In the genomic region with DNA sequence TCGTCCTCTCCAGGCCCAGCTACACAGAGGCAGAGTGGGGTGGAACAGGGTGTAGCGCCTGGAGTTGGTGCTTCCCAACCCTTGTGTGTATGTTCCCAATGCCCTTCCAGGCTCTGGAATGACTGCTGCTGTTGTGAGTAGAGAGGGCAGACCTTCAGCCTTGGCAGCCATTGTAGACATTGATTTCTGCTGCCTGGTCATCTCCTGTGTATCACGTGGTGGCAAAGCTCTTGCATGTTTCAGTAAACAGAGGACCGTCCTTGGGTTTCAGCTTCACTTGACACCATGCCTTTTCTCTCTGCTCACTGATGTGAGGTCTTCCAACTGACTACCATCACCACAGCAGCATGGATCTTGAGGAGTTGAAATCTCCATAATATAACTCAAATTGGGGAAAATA, we compare ENCODE assay signal across 20 cellular contexts.
DNase-seq lines count a peak whose midpoint lies in the region; ATAC-seq and TF ChIP-seq lines count a peak whose summit lies in the region.
"Had no signal": no experiment of that assay in that cellular context is flagged by ENCODE, and none has a peak within 500 bp of the region (broad histone marks: within the 10 kb centered on the region; RNA-seq: fewer than 3 reads in every experiment).

No MANE protein-coding gene starts in this region.

- TF ChIP-seq POLR2A in right lobe of liver (IDR thresholded peaks at IDR 0.05) = no peak

- H3K4me1 ChIP-seq in OCI-LY3 (ENCODE audit: low read length) = peaks cover 34% of the 10 kb centered on the region
- H3K4me1 ChIP-seq in right lobe of liver = no peaks in the 10 kb centered on the region
- H3K4me1 ChIP-seq: A549; BLaER1 treated with 17β-estradiol and CSF1 and Interleukin-3, amounts not matched to agents 10 nM and 100 nM; Caco-2 had no signal

- H3K36me3 Mint-ChIP-seq in activated CD4-positive, alpha-beta memory T cell treated with anti-CD3 and anti-CD28 coated beads, Interleukin-2, amount 10 ng/mL, durations not matched to agents 7 days and 5 days (ENCODE audit: low read depth) = no peaks in the 10 kb centered on the region
- no peaks in the 10 kb centered on the region for H3K36me3 Mint-ChIP-seq in activated CD4-positive, alpha-beta memory T cell treated with anti-CD3 and anti-CD28 coated beads for 36 hours
- H3K36me3 Mint-ChIP-seq: CD8-positive, alpha-beta T cell had no signal

- H3K9ac ChIP-seq in OCI-LY3 (ENCODE audit: low read length) = peak overlapping the region; percentile 3; the same call in 1 of the 2 replicates
- H3K9ac ChIP-seq: BLaER1 treated with 17β-estradiol and CSF1 and Interleukin-3, amounts not matched to agents 10 nM and 100 nM had no signal

- intact Hi-C loops in activated CD4-positive, alpha-beta memory T cell treated with anti-CD3 and anti-CD28 coated beads for 36 hours (cut with micrococcal nuclease) = no loop called here
- intact Hi-C loops in right lobe of liver (cut with DNase I) = no loop called here

- no peak for DNase-seq in activated CD4-positive, alpha-beta memory T cell treated with anti-CD3 and anti-CD28 coated beads, Interleukin-2, amount 10 ng/mL, durations not matched to agents 7 days and 5 days
- DNase-seq in activated CD4-positive, alpha-beta memory T cell treated with anti-CD3 and anti-CD28 coated beads for 36 hours = no peak
- no peak for DNase-seq in left lobe of liver (ENCODE audit: low spot score)
- DNase-seq in right lobe of liver = no peak
- DNase-seq in NCI-H446 treated with DMSO at 0.1 percent for 48 hours (lab: John Stamatoyannopoulos, UW) = no peak
- DNase-seq: AML-193; Caco-2; Calu3; CD4-positive, alpha-beta T cell; CD8-positive, alpha-beta T cell; DMS79 treated with DMSO at 0.1 percent for 48 hours; GF-D8 had no signal

- no peak overlapping the region for H2AFZ ChIP-seq in OCI-LY3 (ENCODE audit: low read depth, low read length)

- CTCF ChIA-PET in activated CD4-positive, alpha-beta memory T cell treated with anti-CD3 and anti-CD28 coated beads, Interleukin-2, amount 10 ng/mL, durations not matched to agents 7 days and 5 days (lab: Charles Lee) = no interaction called here
- CTCF ChIA-PET in activated CD4-positive, alpha-beta memory T cell treated with anti-CD3 and anti-CD28 coated beads for 36 hours (lab: Charles Lee) = no interaction called here

- peaks cover 7% of the 10 kb centered on the region; the same call in 1 of the 2 replicates for H3K27me3 ChIP-seq in OCI-LY3 (ENCODE audit: low read depth, low read length)
- H3K27me3 ChIP-seq in right lobe of liver = no peaks in the 10 kb centered on the region
- H3K27me3 ChIP-seq: BLaER1 treated with 17β-estradiol and CSF1 and Interleukin-3, amounts not matched to agents 10 nM and 100 nM had no signal

- ATAC-seq in left lobe of liver = peak; percentile 48
- peak in 3 of 4 donors; percentile 31 to 67 (median 43) for ATAC-seq in right lobe of liver
- no peak for ATAC-seq in GM18868 (IDR thresholded peaks at IDR 0.05; ENCODE audit: unreplicated experiment)
- no peak for ATAC-seq in esophagus mucosa
- ATAC-seq: A549; CD8-positive, alpha-beta T cell had no signal

- no peak for TF ChIP-seq CTCF in OCI-LY3 (IDR thresholded peaks at IDR 0.05; ENCODE audit: low read depth, low read length)
- no peak for TF ChIP-seq CTCF in right lobe of liver (IDR thresholded peaks at IDR 0.05)

- H3K9me3 Mint-ChIP-seq in activated CD4-positive, alpha-beta memory T cell treated with anti-CD3 and anti-CD28 coated beads, Interleukin-2, amount 10 ng/mL, durations not matched to agents 7 days and 5 days = no peaks in the 10 kb centered on the region
- H3K9me3 Mint-ChIP-seq in activated CD4-positive, alpha-beta memory T cell treated with anti-CD3 and anti-CD28 coated beads for 36 hours = peaks cover 5% of the 10 kb centered on the region
- H3K9me3 Mint-ChIP-seq: CD4-positive, alpha-beta T cell had no signal

- H3K36me3 ChIP-seq in OCI-LY3 (replicated peaks; ENCODE audit: low read depth, low read length) = no peaks in the 10 kb centered on the region
- H3K36me3 ChIP-seq in right lobe of liver = no peaks in the 10 kb centered on the region
- H3K36me3 ChIP-seq: BLaER1 treated with 17β-estradiol and CSF1 and Interleukin-3, amounts not matched to agents 10 nM and 100 nM had no signal

- H3K27ac ChIP-seq in OCI-LY3 (ENCODE audit: low read length) (peak overlapping the region; percentile 43; the same call in 1 of the 2 replicates), right lobe of liver (no peak overlapping the region)
- H3K27ac ChIP-seq: 22Rv1; A549; BLaER1 treated with 17β-estradiol and CSF1 and Interleukin-3, amounts not matched to agents 10 nM and 100 nM; C4-2B had no signal

- no peak overlapping the region for H3K4me3 Mint-ChIP-seq in activated CD4-positive, alpha-beta memory T cell treated with anti-CD3 and anti-CD28 coated beads, Interleukin-2, amount 10 ng/mL, durations not matched to agents 7 days and 5 days
- H3K4me3 Mint-ChIP-seq in activated CD4-positive, alpha-beta memory T cell treated with anti-CD3 and anti-CD28 coated beads for 36 hours = no peak overlapping the region
- H3K4me3 Mint-ChIP-seq: B cell; CD4-positive, alpha-beta T cell; CD8-positive, alpha-beta T cell had no signal

- POLR2A ChIA-PET in activated CD4-positive, alpha-beta memory T cell treated with anti-CD3 and anti-CD28 coated beads, Interleukin-2, amount 10 ng/mL, durations not matched to agents 7 days and 5 days (lab: Charles Lee) = no interaction called here
- POLR2A ChIA-PET in activated CD4-positive, alpha-beta memory T cell treated with anti-CD3 and anti-CD28 coated beads for 36 hours (lab: Charles Lee) = no interaction called here

- no peaks in the 10 kb centered on the region for H4K20me1 ChIP-seq in OCI-LY3 (ENCODE audit: insufficient read depth, low read length)
- H4K20me1 ChIP-seq: BLaER1 treated with 17β-estradiol and CSF1 and Interleukin-3, amounts not matched to agents 10 nM and 100 nM had no signal

- peaks cover 8% of the 10 kb centered on the region for H3K27me3 Mint-ChIP-seq in activated CD4-positive, alpha-beta memory T cell treated with anti-CD3 and anti-CD28 coated beads, Interleukin-2, amount 10 ng/mL, durations not matched to agents 7 days and 5 days
- H3K27me3 Mint-ChIP-seq in activated CD4-positive, alpha-beta memory T cell treated with anti-CD3 and anti-CD28 coated beads for 36 hours = no peaks in the 10 kb centered on the region
- H3K27me3 Mint-ChIP-seq: CD4-positive, alpha-beta T cell had no signal

- H3K4me1 Mint-ChIP-seq in activated CD4-positive, alpha-beta memory T cell treated with anti-CD3 and anti-CD28 coated beads, Interleukin-2, amount 10 ng/mL, durations not matched to agents 7 days and 5 days = no peaks in the 10 kb centered on the region
- H3K4me1 Mint-ChIP-seq in activated CD4-positive, alpha-beta memory T cell treated with anti-CD3 and anti-CD28 coated beads for 36 hours (ENCODE audit: low read depth) = peaks cover 1% of the 10 kb centered on the region
- H3K4me1 Mint-ChIP-seq: B cell had no signal

- no peaks in the 10 kb centered on the region for H3K79me2 ChIP-seq in OCI-LY3 (ENCODE audit: low read length)

- peak overlapping the region; percentile 17 for H3K27ac Mint-ChIP-seq in activated CD4-positive, alpha-beta memory T cell treated with anti-CD3 and anti-CD28 coated beads, Interleukin-2, amount 10 ng/mL, durations not matched to agents 7 days and 5 days
- H3K27ac Mint-ChIP-seq in activated CD4-positive, alpha-beta memory T cell treated with anti-CD3 and anti-CD28 coated beads for 36 hours = no peak overlapping the region
- H3K27ac Mint-ChIP-seq: B cell; CD4-positive, alpha-beta T cell; CD8-positive, alpha-beta T cell had no signal

- H3K4me3 ChIP-seq in OCI-LY3 (ENCODE audit: low read length) (peak overlapping the region; percentile 3; the same call in 1 of the 2 replicates), right lobe of liver (no peak overlapping the region)
- H3K4me3 ChIP-seq: A549; BLaER1 treated with 17β-estradiol and CSF1 and Interleukin-3, amounts not matched to agents 10 nM and 100 nM had no signal

- H3K4me2 ChIP-seq in OCI-LY3 (ENCODE audit: low read length) = peak overlapping the region; percentile 49
- H3K4me2 ChIP-seq: A549; BLaER1 treated with 17β-estradiol and CSF1 and Interleukin-3, amounts not matched to agents 10 nM and 100 nM had no signal

- H3K9me3 ChIP-seq in OCI-LY3 (ENCODE audit: insufficient read depth, low read length) (no peaks in the 10 kb centered on the region), right lobe of liver (no peaks in the 10 kb centered on the region)
- H3K9me3 ChIP-seq: A549, Caco-2 had no signal

- WGBS in right lobe of liver (ENCODE audit: insufficient coverage, low coverage, low lambda C conversion rate, missing lambda C conversion rate) = 38% methylated on average over 2 of the region's 4 CpGs

Comparison
In these comparisons a context has a peak if more than half of its experiments do, and no peak if none do; other contexts are left out.
1. ATAC-seq: peak in left lobe of liver (single experiment) and right lobe of liver (3 of 4); none in GM18868 (single experiment) and esophagus mucosa (single experiment).